ENCODE assay signal across 2 cellular contexts in the genomic region with DNA sequence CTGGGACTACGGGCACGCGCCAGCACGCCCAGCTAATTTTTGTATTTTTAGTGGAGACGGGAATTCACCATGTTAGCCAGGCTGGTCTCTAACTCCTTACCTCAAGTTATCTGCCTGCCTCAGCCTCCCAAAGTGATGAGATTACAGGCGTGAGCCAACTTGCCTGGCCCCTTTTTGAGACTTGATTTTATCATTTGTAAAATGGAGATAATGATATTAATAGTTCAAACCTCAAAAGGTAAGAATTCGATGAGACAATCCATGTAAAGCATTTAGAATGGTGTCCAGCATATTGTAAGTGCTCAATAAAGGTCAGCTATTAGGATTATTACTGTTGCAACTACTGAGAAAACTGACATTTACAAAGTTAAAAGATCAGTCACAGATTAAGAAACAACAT.
TF ChIP-seq lines count a peak whose summit lies in the region.

No MANE protein-coding gene starts in this region.

TF ChIP-seq in GM23338, 12 proteins besides CTCF, POLR2A, EP300 and RAD21 (continues in another document):
- TF ChIP-seq JUNB (IDR thresholded peaks at IDR 0.05; ENCODE audit: unreplicated experiment) = no peak
- no peak for TF ChIP-seq ZNF114 (CRISPR knock-in tag; IDR thresholded peaks at IDR 0.05)
- TF ChIP-seq CREB1 (CRISPR knock-in tag; IDR thresholded peaks at IDR 0.05; ENCODE audit: low read depth) = no peak
- TF ChIP-seq, protein P1, sequence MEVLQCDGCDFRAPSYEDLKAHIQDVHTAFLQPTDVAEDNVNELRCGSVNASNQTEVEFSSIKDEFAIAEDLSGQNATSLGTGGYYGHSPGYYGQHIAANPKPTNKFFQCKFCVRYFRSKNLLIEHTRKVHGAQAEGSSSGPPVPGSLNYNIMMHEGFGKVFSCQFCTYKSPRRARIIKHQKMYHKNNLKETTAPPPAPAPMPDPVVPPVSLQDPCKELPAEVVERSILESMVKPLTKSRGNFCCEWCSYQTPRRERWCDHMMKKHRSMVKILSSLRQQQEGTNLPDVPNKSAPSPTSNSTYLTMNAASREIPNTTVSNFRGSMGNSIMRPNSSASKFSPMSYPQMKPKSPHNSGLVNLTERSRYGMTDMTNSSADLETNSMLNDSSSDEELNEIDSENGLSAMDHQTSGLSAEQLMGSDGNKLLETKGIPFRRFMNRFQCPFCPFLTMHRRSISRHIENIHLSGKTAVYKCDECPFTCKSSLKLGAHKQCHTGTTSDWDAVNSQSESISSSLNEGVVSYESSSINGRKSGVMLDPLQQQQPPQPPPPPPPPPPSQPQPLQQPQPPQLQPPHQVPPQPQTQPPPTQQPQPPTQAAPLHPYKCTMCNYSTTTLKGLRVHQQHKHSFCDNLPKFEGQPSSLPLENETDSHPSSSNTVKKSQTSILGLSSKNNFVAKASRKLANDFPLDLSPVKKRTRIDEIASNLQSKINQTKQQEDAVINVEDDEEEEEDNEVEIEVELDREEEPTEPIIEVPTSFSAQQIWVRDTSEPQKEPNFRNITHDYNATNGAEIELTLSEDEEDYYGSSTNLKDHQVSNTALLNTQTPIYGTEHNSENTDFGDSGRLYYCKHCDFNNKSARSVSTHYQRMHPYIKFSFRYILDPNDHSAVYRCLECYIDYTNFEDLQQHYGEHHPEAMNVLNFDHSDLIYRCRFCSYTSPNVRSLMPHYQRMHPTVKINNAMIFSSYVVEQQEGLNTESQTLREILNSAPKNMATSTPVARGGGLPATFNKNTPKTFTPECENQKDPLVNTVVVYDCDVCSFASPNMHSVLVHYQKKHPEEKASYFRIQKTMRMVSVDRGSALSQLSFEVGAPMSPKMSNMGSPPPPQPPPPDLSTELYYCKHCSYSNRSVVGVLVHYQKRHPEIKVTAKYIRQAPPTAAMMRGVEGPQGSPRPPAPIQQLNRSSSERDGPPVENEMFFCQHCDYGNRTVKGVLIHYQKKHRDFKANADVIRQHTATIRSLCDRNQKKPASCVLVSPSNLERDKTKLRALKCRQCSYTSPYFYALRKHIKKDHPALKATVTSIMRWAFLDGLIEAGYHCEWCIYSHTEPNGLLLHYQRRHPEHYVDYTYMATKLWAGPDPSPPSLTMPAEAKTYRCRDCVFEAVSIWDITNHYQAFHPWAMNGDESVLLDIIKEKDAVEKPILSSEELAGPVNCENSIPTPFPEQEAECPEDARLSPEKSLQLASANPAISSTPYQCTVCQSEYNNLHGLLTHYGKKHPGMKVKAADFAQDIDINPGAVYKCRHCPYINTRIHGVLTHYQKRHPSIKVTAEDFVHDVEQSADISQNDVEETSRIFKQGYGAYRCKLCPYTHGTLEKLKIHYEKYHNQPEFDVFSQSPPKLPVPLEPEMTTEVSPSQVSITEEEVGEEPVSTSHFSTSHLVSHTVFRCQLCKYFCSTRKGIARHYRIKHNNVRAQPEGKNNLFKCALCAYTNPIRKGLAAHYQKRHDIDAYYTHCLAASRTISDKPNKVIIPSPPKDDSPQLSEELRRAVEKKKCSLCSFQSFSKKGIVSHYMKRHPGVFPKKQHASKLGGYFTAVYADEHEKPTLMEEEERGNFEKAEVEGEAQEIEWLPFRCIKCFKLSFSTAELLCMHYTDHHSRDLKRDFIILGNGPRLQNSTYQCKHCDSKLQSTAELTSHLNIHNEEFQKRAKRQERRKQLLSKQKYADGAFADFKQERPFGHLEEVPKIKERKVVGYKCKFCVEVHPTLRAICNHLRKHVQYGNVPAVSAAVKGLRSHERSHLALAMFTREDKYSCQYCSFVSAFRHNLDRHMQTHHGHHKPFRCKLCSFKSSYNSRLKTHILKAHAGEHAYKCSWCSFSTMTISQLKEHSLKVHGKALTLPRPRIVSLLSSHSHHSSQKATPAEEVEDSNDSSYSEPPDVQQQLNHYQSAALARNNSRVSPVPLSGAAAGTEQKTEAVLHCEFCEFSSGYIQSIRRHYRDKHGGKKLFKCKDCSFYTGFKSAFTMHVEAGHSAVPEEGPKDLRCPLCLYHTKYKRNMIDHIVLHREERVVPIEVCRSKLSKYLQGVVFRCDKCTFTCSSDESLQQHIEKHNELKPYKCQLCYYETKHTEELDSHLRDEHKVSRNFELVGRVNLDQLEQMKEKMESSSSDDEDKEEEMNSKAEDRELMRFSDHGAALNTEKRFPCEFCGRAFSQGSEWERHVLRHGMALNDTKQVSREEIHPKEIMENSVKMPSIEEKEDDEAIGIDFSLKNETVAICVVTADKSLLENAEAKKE (CRISPR knock-in tag; IDR thresholded peaks at IDR 0.05) = no peak
- no peak for TF ChIP-seq ZNF331 (CRISPR knock-in tag; IDR thresholded peaks at IDR 0.05; ENCODE audit: low read depth)
- TF ChIP-seq, protein P2, sequence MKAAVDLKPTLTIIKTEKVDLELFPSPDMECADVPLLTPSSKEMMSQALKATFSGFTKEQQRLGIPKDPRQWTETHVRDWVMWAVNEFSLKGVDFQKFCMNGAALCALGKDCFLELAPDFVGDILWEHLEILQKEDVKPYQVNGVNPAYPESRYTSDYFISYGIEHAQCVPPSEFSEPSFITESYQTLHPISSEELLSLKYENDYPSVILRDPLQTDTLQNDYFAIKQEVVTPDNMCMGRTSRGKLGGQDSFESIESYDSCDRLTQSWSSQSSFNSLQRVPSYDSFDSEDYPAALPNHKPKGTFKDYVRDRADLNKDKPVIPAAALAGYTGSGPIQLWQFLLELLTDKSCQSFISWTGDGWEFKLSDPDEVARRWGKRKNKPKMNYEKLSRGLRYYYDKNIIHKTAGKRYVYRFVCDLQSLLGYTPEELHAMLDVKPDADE (IDR thresholded peaks at IDR 0.05) = no peak
- no peak for TF ChIP-seq EZH2 (IDR thresholded peaks at IDR 0.05; ENCODE audit: low read depth, unreplicated experiment)
- no peak for TF ChIP-seq EZH2phosphoT487 (IDR thresholded peaks at IDR 0.05; ENCODE audit: unreplicated experiment)
- TF ChIP-seq POLR2AphosphoS5 (IDR thresholded peaks at IDR 0.05; ENCODE audit: low read depth) = no peak
- TF ChIP-seq STAT1 (IDR thresholded peaks at IDR 0.05; ENCODE audit: unreplicated experiment) = no peak
- TF ChIP-seq NANOG (IDR thresholded peaks at IDR 0.05; ENCODE audit: borderline replicate concordance) = no peak

TF ChIP-seq in K562, 482 proteins besides CTCF, POLR2A, EP300 and RAD21:
- TF ChIP-seq CBX2 (IDR thresholded peaks at IDR 0.05; ENCODE audit: insufficient read depth, low read length, poor library complexity, severe bottlenecking) = peak; percentile 92
- TF ChIP-seq SNIP1 (IDR thresholded peaks at IDR 0.05; ENCODE audit: low read depth) = no peak
